ENCODE assay signal across 25 cellular contexts in genomic region chr7:21828846-21829245, GRCh38.
DNase-seq lines count a peak whose midpoint lies in the region; TF ChIP-seq lines count a peak whose summit lies in the region.
"Had no signal": no experiment of that assay in that cellular context is flagged by ENCODE, and none has a peak within 500 bp of the region (broad histone marks: within the 10 kb centered on the region; RNA-seq: fewer than 3 reads in every experiment).

No MANE protein-coding gene starts in this region.

- H3K36me3 Mint-ChIP-seq in progenitor cell of endocrine pancreas (ENCODE audit: insufficient read depth): no peaks in the 10 kb centered on the region
- H3K36me3 Mint-ChIP-seq: memory B cell had no signal

- no peaks in the 10 kb centered on the region for H3K9me3 Mint-ChIP-seq in progenitor cell of endocrine pancreas (ENCODE audit: low read depth)
- H3K9me3 Mint-ChIP-seq: activated B cell treated with CpG ODN at 0.5 μM for 24 hours; activated T-helper 2 cell treated with anti-CD3 and anti-CD28 coated beads, Interferon-gamma antibody, Interleukin-2, Interleukin-4, amounts not matched to agents 10 μg/mL and 5 μg/mL and 100 μg/mL, durations not matched to agents 14 hours and 24 hours and 36 hours; memory B cell had no signal

- peak; percentile 44 for DNase-seq in NCI-H146 (lab: John Stamatoyannopoulos, UW)
- DNase-seq in NCI-H146 treated with DMSO at 0.1 percent for 48 hours (lab: John Stamatoyannopoulos, UW; ENCODE audit: unreplicated experiment): no peak
- DNase-seq in NCI-H510A (lab: John Stamatoyannopoulos, UW): peak; percentile 22
- DNase-seq in iPS DF 19.7 (ENCODE audit: low read depth, low spot score): peak; percentile 35
- DNase-seq in progenitor cell of endocrine pancreas (ENCODE audit: low spot score, unreplicated experiment): no peak
- no peak for DNase-seq in GM13977 (ENCODE audit: low spot score)
- no peak for DNase-seq in SIG-M5 (lab: John Stamatoyannopoulos, UW)
- DNase-seq in WERI-Rb-1: no peak
- DNase-seq: activated B cell treated with CpG ODN at 0.5 μM for 24 hours; activated CD4-positive, alpha-beta T cell treated with anti-CD3 and anti-CD28 coated beads, Interleukin-2, amount 50 U/mL, for 48 hours; activated CD8-positive, alpha-beta memory T cell treated with anti-CD3 and anti-CD28 coated beads, Interleukin-2, amount 50 U/mL, for 48 hours; AML-193; effector CD4-positive, alpha-beta T cell; esophagus squamous epithelium; gastrocnemius medialis; hippocampal formation; NCI-H187 treated with DMSO at 0.1 percent for 48 hours; NCI-H446; ovary; right lobe of liver; stomach; T-helper 9 cell; transverse colon had no signal

- in situ Hi-C loops in GM13977 (cut with MboI; ENCODE audit: low pct_unique_long_range_greater_than_20kb, low sequenced_read_pairs, unreplicated experiment): no loop called here

- no peaks in the 10 kb centered on the region for H3K36me3 ChIP-seq in WERI-Rb-1
- H3K36me3 ChIP-seq: esophagus squamous epithelium, gastrocnemius medialis, ovary, right lobe of liver, stomach, transverse colon had no signal

- no peak overlapping the region for H3K4me3 ChIP-seq in WERI-Rb-1 (ENCODE audit: low read depth, low read length)
- H3K4me3 ChIP-seq: esophagus squamous epithelium, gastrocnemius medialis, ovary, right lobe of liver, stomach, transverse colon had no signal

- H3K27ac Mint-ChIP-seq in progenitor cell of endocrine pancreas: no peak overlapping the region
- H3K27ac Mint-ChIP-seq: activated B cell treated with CpG ODN at 0.5 μM for 24 hours; activated T-helper 2 cell treated with anti-CD3 and anti-CD28 coated beads, Interferon-gamma antibody, Interleukin-2, Interleukin-4, amounts not matched to agents 10 μg/mL and 5 μg/mL and 100 μg/mL, durations not matched to agents 14 hours and 24 hours and 36 hours; memory B cell had no signal

- peaks cover 3% of the 10 kb centered on the region for H3K27me3 Mint-ChIP-seq in progenitor cell of endocrine pancreas
- H3K27me3 Mint-ChIP-seq: memory B cell had no signal

- no peaks in the 10 kb centered on the region for H3K9me3 ChIP-seq in WERI-Rb-1 (ENCODE audit: severe bottlenecking)
- H3K9me3 ChIP-seq: esophagus squamous epithelium, gastrocnemius medialis, ovary, right lobe of liver, stomach, transverse colon had no signal

- TF ChIP-seq CTCF in progenitor cell of endocrine pancreas (IDR thresholded peaks at IDR 0.05; ENCODE audit: unreplicated experiment) (peak; percentile 15), GM13977 (IDR thresholded peaks at IDR 0.05; ENCODE audit: extremely low read depth, insufficient read depth, missing control alignments) (no peak), WERI-Rb-1 (IDR thresholded peaks at IDR 0.05; ENCODE audit: low read depth, low read length) (no peak)

- peaks cover 8% of the 10 kb centered on the region for H3K4me1 Mint-ChIP-seq in progenitor cell of endocrine pancreas (ENCODE audit: low read depth)
- H3K4me1 Mint-ChIP-seq: activated B cell treated with CpG ODN at 0.5 μM for 24 hours, memory B cell had no signal

- no peaks in the 10 kb centered on the region for H3K27me3 ChIP-seq in WERI-Rb-1 (ENCODE audit: insufficient read depth, low read depth, severe bottlenecking)
- H3K27me3 ChIP-seq: gastrocnemius medialis, ovary, right lobe of liver, stomach, transverse colon had no signal

- no peak overlapping the region for H3K4me3 Mint-ChIP-seq in progenitor cell of endocrine pancreas (ENCODE audit: low read depth)
- H3K4me3 Mint-ChIP-seq: activated B cell treated with CpG ODN at 0.5 μM for 24 hours, memory B cell had no signal

- H3K27ac ChIP-seq in WERI-Rb-1: no peak overlapping the region
- H3K27ac ChIP-seq: esophagus squamous epithelium, gastrocnemius medialis, ovary, right lobe of liver, stomach, transverse colon had no signal

Comparison
In these comparisons a context has a peak if more than half of its experiments do, and no peak if none do; other contexts are left out.
1. DNase-seq: peak in NCI-H146 (single experiment), NCI-H510A (single experiment) and iPS DF 19.7 (single experiment); none in NCI-H146 treated with DMSO at 0.1 percent for 48 hours (single experiment), progenitor cell of endocrine pancreas (single experiment), GM13977 (single experiment), SIG-M5 (single experiment) and WERI-Rb-1 (single experiment).